25 cellular contexts compared by ENCODE assay signal in genomic region chr2:10862330-10862729, GRCh38. TPM values are rescaled to one million over a fixed set of nuclear protein-coding genes. Genes with fewer than 3 reads are reported as not detected.
"Had no signal": no experiment of that assay in that cellular context is flagged by ENCODE, and none has a peak within 500 bp of the region (broad histone marks: within the 10 kb centered on the region; RNA-seq: fewer than 3 reads in every experiment).

No MANE protein-coding gene starts in this region.

- H3K9me3 ChIP-seq: ascending aorta, gastroesophageal sphincter, left lung, psoas muscle, spleen, testis, transverse colon had no signal

- H3K36me3 Mint-ChIP-seq: activated CD8-positive, alpha-beta memory T cell treated with anti-CD3 and anti-CD28 coated beads, Interleukin-2, amount 10 ng/mL, durations not matched to agents 7 days and 5 days; activated naive CD8-positive, alpha-beta T cell; brain had no signal

- H3K27me3 ChIP-seq: ascending aorta, cardiac muscle cell, testis had no signal

- H3K4me3 Mint-ChIP-seq: activated CD4-positive, alpha-beta T cell treated with anti-CD3 and anti-CD28 coated beads for 36 hours; activated CD8-positive, alpha-beta memory T cell treated with anti-CD3 and anti-CD28 coated beads, Interleukin-2, amount 10 ng/mL, durations not matched to agents 7 days and 5 days; activated CD8-positive, alpha-beta T cell treated with anti-CD3 and anti-CD28 coated beads, Interleukin-2, amount 10 ng/mL, durations not matched to agents 7 days and 5 days; activated naive CD8-positive, alpha-beta T cell; activated T-cell treated with anti-CD3 and anti-CD28 coated beads, Interleukin-2, amount 50 U/mL, for 72 hours had no signal

- DNase-seq: activated CD4-positive, alpha-beta T cell treated with anti-CD3 and anti-CD28 coated beads for 36 hours; activated CD4-positive, CD25-positive, alpha-beta regulatory T cell; activated CD8-positive, alpha-beta memory T cell treated with anti-CD3 and anti-CD28 coated beads, Interleukin-2, amount 10 ng/mL, durations not matched to agents 7 days and 5 days; activated CD8-positive, alpha-beta T cell treated with anti-CD3 and anti-CD28 coated beads, Interleukin-2, amount 10 ng/mL, durations not matched to agents 7 days and 5 days; activated naive CD4-positive, alpha-beta T cell treated with Interleukin-2 at 50 U/mL for 16 hours; activated T-cell treated with anti-CD3 and anti-CD28 coated beads for 4 hours; activated T-cell treated with anti-CD3 and anti-CD28 coated beads, Interleukin-2, amount 50 U/mL, for 72 hours; kidney glomerular epithelial cell; left lung; occipital lobe; psoas muscle; spleen; stimulated activated CD4-positive, alpha-beta T cell treated with anti-CD3 and anti-CD28 coated beads, Interleukin-2, amount 100 ng/mL, for 48 hours; stimulated activated naive CD8-positive, alpha-beta T cell treated with anti-CD3 and anti-CD28 coated beads, Interleukin-15, Interleukin-2, amounts not matched to agents 100 U/mL and 50 U/mL, for 24 hours; testis; transverse colon had no signal

- H3K27ac Mint-ChIP-seq: activated CD4-positive, alpha-beta T cell treated with anti-CD3 and anti-CD28 coated beads for 36 hours; activated CD8-positive, alpha-beta memory T cell treated with anti-CD3 and anti-CD28 coated beads, Interleukin-2, amount 10 ng/mL, durations not matched to agents 7 days and 5 days; activated CD8-positive, alpha-beta T cell treated with anti-CD3 and anti-CD28 coated beads, Interleukin-2, amount 10 ng/mL, durations not matched to agents 7 days and 5 days; activated naive CD8-positive, alpha-beta T cell; activated T-cell treated with anti-CD3 and anti-CD28 coated beads, Interleukin-2, amount 50 U/mL, for 72 hours had no signal

- H3K36me3 ChIP-seq: ascending aorta, cardiac muscle cell, gastroesophageal sphincter, left lung, spleen, transverse colon had no signal

- H3K27ac ChIP-seq: ascending aorta, cardiac muscle cell, gastroesophageal sphincter, left lung, parathyroid adenoma, psoas muscle, spleen, testis, transverse colon had no signal

- H3K4me1 ChIP-seq: ascending aorta, left lung, parathyroid adenoma, testis had no signal

- ATAC-seq: activated CD4-positive, alpha-beta T cell treated with anti-CD3 and anti-CD28 coated beads for 36 hours; activated CD8-positive, alpha-beta memory T cell treated with anti-CD3 and anti-CD28 coated beads, Interleukin-2, amount 10 ng/mL, durations not matched to agents 7 days and 5 days; activated CD8-positive, alpha-beta T cell treated with anti-CD3 and anti-CD28 coated beads, Interleukin-2, amount 10 ng/mL, durations not matched to agents 7 days and 5 days; activated T-cell treated with anti-CD3 and anti-CD28 coated beads, Interleukin-2, amount 50 U/mL, for 72 hours; gastroesophageal sphincter; left lung; SK-N-SH treated with all-trans-retinoic acid at 6 μM for 48 hours; stimulated activated naive CD8-positive, alpha-beta T cell treated with anti-CD3 and anti-CD28 coated beads, Interleukin-15, Interleukin-2, amounts not matched to agents 100 U/mL and 50 U/mL, for 24 hours had no signal

- H3K9me3 Mint-ChIP-seq: activated T-cell treated with anti-CD3 and anti-CD28 coated beads, Interleukin-2, amount 50 U/mL, for 72 hours had no signal

- H3K4me3 ChIP-seq: ascending aorta, cardiac muscle cell, gastroesophageal sphincter, left lung, psoas muscle, spleen, testis, transverse colon had no signal

RNA-seq across cellular contexts. Expression of gene KCNF1, which starts 49.4 kb away (rescaled TPM):
- total RNA-seq: activated CD4-positive, alpha-beta T cell treated with anti-CD3 and anti-CD28 coated beads for 36 hours; activated CD8-positive, alpha-beta memory T cell treated with anti-CD3 and anti-CD28 coated beads, Interleukin-2, amount 10 ng/mL, durations not matched to agents 7 days and 5 days; activated CD8-positive, alpha-beta T cell treated with anti-CD3 and anti-CD28 coated beads, Interleukin-2, amount 10 ng/mL, durations not matched to agents 7 days and 5 days; activated T-cell treated with anti-CD3 and anti-CD28 coated beads, Interleukin-2, amount 50 U/mL, for 72 hours; ascending aorta; fibroblast of villous mesenchyme; left lung; psoas muscle; T-helper 2 cell treated with Interferon-gamma antibody and Interleukin-4, amounts not matched to agents 100 ng/mL and 5 ng/mL, for 36 hours had no signal
